20 cellular contexts compared by ENCODE assay signal in the genomic region with DNA sequence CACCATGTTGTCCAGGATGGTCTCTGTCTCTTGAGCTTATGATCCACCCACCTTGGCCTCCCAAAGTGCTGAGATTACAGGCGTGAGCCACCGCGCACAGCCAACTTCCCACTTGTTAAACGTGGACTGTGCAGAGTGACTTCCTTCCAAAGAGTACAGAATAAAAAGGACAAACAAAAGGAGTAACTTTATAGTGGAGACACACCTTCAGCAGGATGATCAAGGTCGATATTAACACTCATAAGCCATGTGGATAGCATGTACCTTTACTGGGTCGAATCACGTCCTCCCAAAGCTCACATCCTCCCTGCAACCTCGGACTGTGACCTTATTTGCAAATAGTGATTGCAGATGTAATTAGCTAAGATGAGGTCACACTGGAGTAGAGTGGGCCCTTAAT.
"Had no signal": no experiment of that assay in that cellular context is flagged by ENCODE, and none has a peak within 500 bp of the region (broad histone marks: within the 10 kb centered on the region; RNA-seq: fewer than 3 reads in every experiment).

No MANE protein-coding gene starts in this region.

- H3K27me3 Mint-ChIP-seq: activated T-helper 17 cell treated with anti-CD3 and anti-CD28 coated beads, Interleukin-2, amount 50 U/mL, for 72 hours; stimulated activated memory B cell treated with anti-CD40 and anti-IgM and Interleukin-4, amounts not matched to agents 10 μg/mL and 1 μg/mL and 100 μg/mL, for 72 hours had no signal

- H3K9me3 ChIP-seq: breast epithelium, right lobe of liver, thoracic aorta, upper lobe of left lung had no signal

- DNase-seq: activated CD4-positive, alpha-beta T cell treated with anti-CD3 and anti-CD28 coated beads, Interleukin-2, amount 50 U/mL, for 1 hour; activated T-cell treated with anti-CD3 and anti-CD28 coated beads, Interleukin-2, amount 50 U/mL, for 1 hour; kidney glomerular epithelial cell; left ventricle myocardium superior; mammary epithelial cell; posterior cingulate gyrus; right lobe of liver; T-helper 2 cell; upper lobe of left lung had no signal

- H3K36me3 ChIP-seq: breast epithelium, thoracic aorta, upper lobe of left lung had no signal

- H3K4me3 ChIP-seq: breast epithelium, coronary artery, right lobe of liver, SK-N-MC, skin epidermis, thoracic aorta, upper lobe of left lung had no signal

- H3K27me3 ChIP-seq: breast epithelium, right lobe of liver, upper lobe of left lung had no signal

- H3K9me3 Mint-ChIP-seq: activated naive CD4-positive, alpha-beta T cell treated with anti-CD3 and anti-CD28 coated beads, Interleukin-2, amount 50 U/mL, for 72 hours; activated T-helper 17 cell treated with anti-CD3 and anti-CD28 coated beads, Interleukin-2, amount 50 U/mL, for 72 hours; stimulated activated memory B cell treated with anti-CD40 and anti-IgM and Interleukin-4, amounts not matched to agents 10 μg/mL and 1 μg/mL and 100 μg/mL, for 72 hours had no signal

- H3K36me3 Mint-ChIP-seq: activated naive CD4-positive, alpha-beta T cell treated with anti-CD3 and anti-CD28 coated beads, Interleukin-2, amount 50 U/mL, for 72 hours; stimulated activated memory B cell treated with anti-CD40 and anti-IgM and Interleukin-4, amounts not matched to agents 10 μg/mL and 1 μg/mL and 100 μg/mL, for 72 hours had no signal

- H3K4me1 ChIP-seq: breast epithelium, right lobe of liver, upper lobe of left lung had no signal

- H3K4me3 Mint-ChIP-seq: activated T-helper 17 cell treated with anti-CD3 and anti-CD28 coated beads, Interleukin-2, amount 50 U/mL, for 72 hours; neural crest cell; stimulated activated memory B cell treated with anti-CD40 and anti-IgM and Interleukin-4, amounts not matched to agents 10 μg/mL and 1 μg/mL and 100 μg/mL, for 72 hours had no signal

- ATAC-seq: activated CD4-positive, CD25-positive, alpha-beta regulatory T cell treated with anti-CD3 and anti-CD28 coated beads, Interleukin-2, amount 50 U/mL, for 24 hours; activated T-helper 17 cell treated with anti-CD3 and anti-CD28 coated beads, Interleukin-2, amount 50 U/mL, for 72 hours; left ventricle myocardium superior; right lobe of liver; stimulated activated memory B cell treated with anti-CD40 and anti-IgM and Interleukin-4, amounts not matched to agents 10 μg/mL and 1 μg/mL and 100 μg/mL, for 72 hours had no signal

- H3K27ac ChIP-seq: breast epithelium, coronary artery, right lobe of liver, SK-N-MC, skin epidermis, thoracic aorta, upper lobe of left lung, VCaP had no signal

- H3K27ac Mint-ChIP-seq: activated naive CD4-positive, alpha-beta T cell treated with anti-CD3 and anti-CD28 coated beads, Interleukin-2, amount 50 U/mL, for 72 hours; activated T-helper 17 cell treated with anti-CD3 and anti-CD28 coated beads, Interleukin-2, amount 50 U/mL, for 72 hours; stimulated activated memory B cell treated with anti-CD40 and anti-IgM and Interleukin-4, amounts not matched to agents 10 μg/mL and 1 μg/mL and 100 μg/mL, for 72 hours had no signal
